Comparison of ENCODE assay signal across 7 cellular contexts in genomic region chr7:35072950-35073827, GRCh38. TPM values are rescaled to one million over a fixed set of nuclear protein-coding genes. Genes with fewer than 3 reads are reported as not detected.
DNase-seq lines count a peak whose midpoint lies in the region; ATAC-seq and TF ChIP-seq lines count a peak whose summit lies in the region.
"Not testable (repeated sequence)": the region's sequence is repeated elsewhere in the genome, so short reads cannot be mapped to it uniquely, and the experiment has no call there.

No MANE protein-coding gene starts in this region.

- peak; percentile 64 for DNase-seq in EL
- DNase-seq in HFFc6; lung (ENCODE audit: low spot score): not testable (repeated sequence)
- peak; percentile 55 for DNase-seq in NB4 (ENCODE audit: low read depth)
- peak; percentile 13 for DNase-seq in activated naive CD4-positive, alpha-beta T cell treated with anti-CD3 and anti-CD28 coated beads for 36 hours
- peak; percentile 35 to 42 for DNase-seq in fibroblast of lung (ENCODE audit: low read depth in 2 of 2)

- WGBS in lung, 2 donors, result 35 to 42% methylated on average over 14 of the region's 14 CpGs

- intact Hi-C loops in activated naive CD4-positive, alpha-beta T cell treated with anti-CD3 and anti-CD28 coated beads for 36 hours (cut with micrococcal nuclease), result loop anchor here (1.0 to 5.0 kb wide), 4 partner anchors 114 to 552 kb away; no protein-coding TSS in a partner anchor

- not testable (repeated sequence) for H3K79me2 ChIP-seq in OCI-LY3 (ENCODE audit: low read length); fibroblast of lung (ENCODE audit: control insufficient read depth, insufficient read depth, low read length)

- not testable (repeated sequence) for H3K4me1 ChIP-seq in OCI-LY3 (ENCODE audit: low read length); fibroblast of lung (ENCODE audit: control insufficient read depth, extremely low read depth, insufficient read depth, low read length); lung (ENCODE audit: control insufficient read depth in 2 of 2, insufficient read depth in 2 of 2, low read length in 2 of 2)

- not testable (repeated sequence) for H3K4me3 Mint-ChIP-seq in HFFc6; activated naive CD4-positive, alpha-beta T cell treated with anti-CD3 and anti-CD28 coated beads for 36 hours

- CTCF ChIA-PET in activated naive CD4-positive, alpha-beta T cell treated with anti-CD3 and anti-CD28 coated beads for 36 hours (lab: Charles Lee), result not testable (repeated sequence)

- not testable (repeated sequence) for H3K27ac Mint-ChIP-seq in HFFc6; activated naive CD4-positive, alpha-beta T cell treated with anti-CD3 and anti-CD28 coated beads for 36 hours

- peak overlapping the region; percentile 43 for H3K4me2 ChIP-seq in OCI-LY3 (ENCODE audit: low read length)
- not testable (repeated sequence) for H3K4me2 ChIP-seq in fibroblast of lung (ENCODE audit: extremely low read depth, insufficient read depth, low read length)

- not testable (repeated sequence) for H3K4me3 ChIP-seq in NB4 (ENCODE audit: low read depth, low read length); fibroblast of lung (replicated peaks in 1 of 4; ENCODE audit: control extremely low read depth in 1 of 4, insufficient read depth in 1 of 4, low read depth in 3 of 4, low read length in 4 of 4); lung
- 0 out of 2 replicates have a peak overlapping the region, but pooled peaks have one; percentile 31 for H3K4me3 ChIP-seq in OCI-LY3 (ENCODE audit: low read length)

- not testable (repeated sequence) for H3K9me3 ChIP-seq in OCI-LY3 (ENCODE audit: insufficient read depth, low read length); fibroblast of lung (ENCODE audit: control insufficient read depth, insufficient read depth, low read depth, low read length); lung (ENCODE audit: control insufficient read depth in 2 of 2, insufficient read depth in 1 of 2, low read length in 1 of 2)

- not testable (repeated sequence) for H3K36me3 Mint-ChIP-seq in HFFc6 (ENCODE audit: low read depth); activated naive CD4-positive, alpha-beta T cell treated with anti-CD3 and anti-CD28 coated beads for 36 hours (ENCODE audit: low read depth)

- peak; percentile 47 for ATAC-seq in lung (ENCODE audit: insufficient read depth, low FRiP score)

- not testable (repeated sequence) for H3K9ac ChIP-seq in OCI-LY3 (ENCODE audit: low read length); fibroblast of lung (ENCODE audit: insufficient read depth, low read length)

- TF ChIP-seq POLR2A in NB4 (IDR thresholded peaks at IDR 0.05; ENCODE audit: extremely low read depth, insufficient read length), result not testable (repeated sequence)

- H3K36me3 ChIP-seq in OCI-LY3 (replicated peaks; ENCODE audit: low read depth, low read length); fibroblast of lung (ENCODE audit: control insufficient read depth, insufficient read depth, low read length); lung (ENCODE audit: control insufficient read depth in 2 of 2, insufficient read depth in 2 of 2, low read length in 2 of 2): not testable (repeated sequence)

- not testable (repeated sequence) for H3K27me3 ChIP-seq in OCI-LY3 (ENCODE audit: low read depth, low read length); fibroblast of lung (ENCODE audit: control insufficient read depth, insufficient read depth, low read length); lung (ENCODE audit: control insufficient read depth, insufficient read depth)

- not testable (repeated sequence) for H4K20me1 ChIP-seq in OCI-LY3 (ENCODE audit: insufficient read depth, low read length); fibroblast of lung (ENCODE audit: control insufficient read depth, extremely low read depth, insufficient read depth, low read length)

- not testable (repeated sequence) for H3K27ac ChIP-seq in OCI-LY3 (ENCODE audit: low read length); fibroblast of lung (ENCODE audit: insufficient read depth, low read length); lung (ENCODE audit: low read depth in 1 of 2, low read length in 1 of 2)

- not testable (repeated sequence) for H2AFZ ChIP-seq in OCI-LY3 (ENCODE audit: low read depth, low read length); fibroblast of lung (ENCODE audit: low read length)

- TF ChIP-seq CTCF in HFFc6 (IDR thresholded peaks at IDR 0.05), result peak; percentile 73
- TF ChIP-seq CTCF in NB4 (IDR thresholded peaks at IDR 0.05; ENCODE audit: low read depth, low read length); fibroblast of lung (conservative IDR thresholded peaks at IDR 0.05 in 1 of 2, IDR thresholded peaks at IDR 0.05 in 1 of 2; ENCODE audit: low read depth in 1 of 2, low read length in 2 of 2); lung (IDR thresholded peaks at IDR 0.05; ENCODE audit: control extremely low read depth, extremely low read depth): not testable (repeated sequence)
- TF ChIP-seq CTCF in OCI-LY3 (IDR thresholded peaks at IDR 0.05; ENCODE audit: low read depth, low read length), result peak; percentile 16; the same call in 1 of the 2 replicates

- H3K9me3 Mint-ChIP-seq in HFFc6; activated naive CD4-positive, alpha-beta T cell treated with anti-CD3 and anti-CD28 coated beads for 36 hours: not testable (repeated sequence)

- not testable (repeated sequence) for H3K4me1 Mint-ChIP-seq in HFFc6 (ENCODE audit: low read depth); activated naive CD4-positive, alpha-beta T cell treated with anti-CD3 and anti-CD28 coated beads for 36 hours (ENCODE audit: low read depth)

- peaks cover 11% of the 10 kb centered on the region for H3K27me3 Mint-ChIP-seq in HFFc6 (ENCODE audit: insufficient read depth)
- H3K27me3 Mint-ChIP-seq in activated naive CD4-positive, alpha-beta T cell treated with anti-CD3 and anti-CD28 coated beads for 36 hours (ENCODE audit: low read depth), result peaks cover 14% of the 10 kb centered on the region

RNA-seq across cellular contexts. Expression of gene DPY19L1, which starts 35.9 kb away (rescaled TPM):
- total RNA-seq in HFFc6 (2021; fragmentation: NEBNext Ultra II Directional; extraction: Animal tissue kit (Norgen Biotek cat#: 25700)), result 10 to 100 TPM; 23.7 to 33.4 (median 30.2) TPM
- 1 to 10 TPM; 5.3 to 5.9 TPM for total RNA-seq in activated naive CD4-positive, alpha-beta T cell treated with anti-CD3 and anti-CD28 coated beads for 36 hours
- total RNA-seq in fibroblast of lung (28.8 and 30.1 TPM in 2 replicates), lung (10 to 100 TPM; 46.1 to 83.3 TPM)
- polyA plus RNA-seq in fibroblast of lung (26.2 and 31.8 TPM in 2 replicates), lung (10 to 100 TPM; 10.4 to 19.4 TPM)
- 13.8 and 16.2 TPM in 2 replicates for polyA plus RNA-seq in fibroblast of lung (2012)
- 3.9 and 4.6 TPM in 2 replicates for polyA minus RNA-seq in fibroblast of lung (ENCODE audit: low replicate concordance)
